22 cellular contexts compared by ENCODE assay signal in the genomic region with DNA sequence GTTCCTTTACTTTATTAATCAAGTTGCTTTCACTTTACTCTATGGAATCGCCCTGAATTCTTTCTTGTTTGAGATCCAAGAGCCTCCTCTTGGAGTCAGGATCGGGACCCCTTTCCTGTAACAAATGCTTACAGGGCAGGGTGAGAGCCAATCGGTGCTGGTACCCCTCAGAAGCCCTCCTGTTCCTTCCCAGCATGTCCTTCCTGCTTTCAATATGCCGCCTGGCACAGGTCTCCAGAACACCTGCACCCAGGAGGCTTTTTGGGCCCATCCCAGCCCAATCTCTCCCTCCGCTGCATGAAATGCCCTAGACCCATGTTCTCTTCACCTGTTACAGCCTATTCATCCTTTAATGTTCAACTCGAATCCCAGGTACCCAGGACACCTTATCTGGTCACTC.
DNase-seq lines count a peak whose midpoint lies in the region; ATAC-seq lines count a peak whose summit lies in the region.
"Had no signal": no experiment of that assay in that cellular context is flagged by ENCODE, and none has a peak within 500 bp of the region (broad histone marks: within the 10 kb centered on the region; RNA-seq: fewer than 3 reads in every experiment).

No MANE protein-coding gene starts in this region.

- H3K27me3 ChIP-seq in iPS-20b (ENCODE audit: insufficient read depth, low read length): no peaks in the 10 kb centered on the region
- H3K27me3 ChIP-seq: esophagus squamous epithelium, foreskin keratinocyte, right atrium auricular region had no signal

- POLR2A ChIA-PET in T-cell (lab: Charles Lee): no interaction called here

- in situ Hi-C loops in G401 (cut with HindIII; ENCODE audit: low sequenced_read_pairs): no loop called here

- CTCF ChIA-PET in T-cell (lab: Charles Lee): interaction anchor here in 1 of 2 donors (0.6 kb wide), 1 partner anchor 173 kb away, joined by 3 read pairs; no protein-coding TSS in a partner anchor

- H3K36me3 ChIP-seq in iPS-20b (ENCODE audit: insufficient read depth, low read depth, low read length): peaks cover 19% of the 10 kb centered on the region
- H3K36me3 ChIP-seq: thoracic aorta had no signal

- H3K27ac ChIP-seq in iPS-20b (ENCODE audit: low read length): peak overlapping the region; percentile 89
- H3K27ac ChIP-seq: coronary artery, esophagus squamous epithelium, foreskin keratinocyte, thoracic aorta had no signal

- intact Hi-C loops in dendritic cell treated with granulocyte-macrophage colony-stimulating factor and Interleukin-4, amounts not matched to agents 40 ng/mL and 50 ng/mL, for 4 days (cut with micrococcal nuclease): no loop called here
- intact Hi-C loops in posterior cingulate gyrus (cut with DNase I): no loop called here

- DNase-seq in G401 (ENCODE audit: low spot score) (peak; percentile 94), T-cell (no peak), posterior cingulate gyrus (no peak), medulla oblongata (ENCODE audit: extremely low spot score) (no peak), NAMALWA (ENCODE audit: low spot score) (no peak)
- DNase-seq: activated CD4-positive, alpha-beta T cell treated with anti-CD3 and anti-CD28 coated beads, Interleukin-2, amount 50 U/mL, for 48 hours; CD4-positive, alpha-beta memory T cell; esophagus squamous epithelium; NCI-H1930; NCI-H2171 treated with DMSO at 0.1 percent for 48 hours; NCI-H510A treated with DMSO at 0.1 percent for 48 hours; stimulated activated CD4-positive, alpha-beta T cell treated with anti-CD3 and anti-CD28 coated beads, Interleukin-2, amount 100 ng/mL, for 48 hours; stimulated activated naive CD8-positive, alpha-beta T cell treated with anti-CD3 and anti-CD28 coated beads, Interleukin-15, amount 100 ng/mL, for 72 hours had no signal

- no peak overlapping the region for H3K4me3 Mint-ChIP-seq in T-cell
- no peak overlapping the region for H3K4me3 Mint-ChIP-seq in dendritic cell treated with granulocyte-macrophage colony-stimulating factor and Interleukin-4, amounts not matched to agents 40 ng/mL and 50 ng/mL, for 4 days
- H3K4me3 Mint-ChIP-seq: CD4-positive, alpha-beta memory T cell; stimulated activated naive CD8-positive, alpha-beta T cell treated with anti-CD3 and anti-CD28 coated beads, Interleukin-15, amount 100 ng/mL, for 72 hours had no signal

- peaks cover 46% of the 10 kb centered on the region for H3K36me3 Mint-ChIP-seq in T-cell
- peaks cover 61% of the 10 kb centered on the region for H3K36me3 Mint-ChIP-seq in dendritic cell treated with granulocyte-macrophage colony-stimulating factor and Interleukin-4, amounts not matched to agents 40 ng/mL and 50 ng/mL, for 4 days (ENCODE audit: low read depth)

- peaks cover 55 to 64% (median 61%) of the 10 kb centered on the region in 3 donors for H3K4me1 Mint-ChIP-seq in T-cell
- H3K4me1 Mint-ChIP-seq in dendritic cell treated with granulocyte-macrophage colony-stimulating factor and Interleukin-4, amounts not matched to agents 40 ng/mL and 50 ng/mL, for 4 days (ENCODE audit: low read depth): peaks cover 59% of the 10 kb centered on the region

- H3K9me3 Mint-ChIP-seq in T-cell: no peaks in the 10 kb centered on the region
- no peaks in the 10 kb centered on the region for H3K9me3 Mint-ChIP-seq in dendritic cell treated with granulocyte-macrophage colony-stimulating factor and Interleukin-4, amounts not matched to agents 40 ng/mL and 50 ng/mL, for 4 days
- H3K9me3 Mint-ChIP-seq: IgD-negative memory B cell; memory B cell; stimulated activated naive CD8-positive, alpha-beta T cell treated with anti-CD3 and anti-CD28 coated beads, Interleukin-15, amount 100 ng/mL, for 72 hours had no signal

- H3K9me3 ChIP-seq in iPS-20b (ENCODE audit: insufficient read depth, low read depth, low read length): no peaks in the 10 kb centered on the region
- H3K9me3 ChIP-seq: esophagus squamous epithelium, right atrium auricular region, thoracic aorta had no signal

- peak overlapping the region; percentile 69; the same call in 1 of the 2 replicates for H3K9ac ChIP-seq in iPS-20b (ENCODE audit: low read depth, low read length)

- H3K27ac Mint-ChIP-seq in T-cell: peak overlapping the region; percentile 6 to 49
- H3K27ac Mint-ChIP-seq in dendritic cell treated with granulocyte-macrophage colony-stimulating factor and Interleukin-4, amounts not matched to agents 40 ng/mL and 50 ng/mL, for 4 days: peak overlapping the region; percentile 63
- H3K27ac Mint-ChIP-seq: memory B cell had no signal

- H3K4me3 ChIP-seq in iPS-20b (ENCODE audit: low read length): no peak overlapping the region
- H3K4me3 ChIP-seq: coronary artery, esophagus squamous epithelium, right atrium auricular region, thoracic aorta had no signal

- no peaks in the 10 kb centered on the region for H3K27me3 Mint-ChIP-seq in T-cell
- H3K27me3 Mint-ChIP-seq in dendritic cell treated with granulocyte-macrophage colony-stimulating factor and Interleukin-4, amounts not matched to agents 40 ng/mL and 50 ng/mL, for 4 days: no peaks in the 10 kb centered on the region
- H3K27me3 Mint-ChIP-seq: CD4-positive, alpha-beta memory T cell; IgD-negative memory B cell; memory B cell; stimulated activated naive CD8-positive, alpha-beta T cell treated with anti-CD3 and anti-CD28 coated beads, Interleukin-15, amount 100 ng/mL, for 72 hours had no signal

- peaks cover 51% of the 10 kb centered on the region for H3K4me1 ChIP-seq in iPS-20b (ENCODE audit: insufficient read depth, low read length)
- H3K4me1 ChIP-seq: foreskin keratinocyte had no signal

- ATAC-seq in T-cell (replicated peaks in 1 of 4): no peak
- ATAC-seq: activated naive CD4-positive, alpha-beta T cell treated with anti-CD3 and anti-CD28 coated beads, Interleukin-2, amount 50 U/mL, for 72 hours; stimulated activated naive CD8-positive, alpha-beta T cell treated with anti-CD3 and anti-CD28 coated beads, Interleukin-15, amount 100 ng/mL, for 72 hours had no signal
